Comparison of ENCODE assay signal across 8 cellular contexts in genomic region chrX:15903186-15903681, GRCh38. TPM values are rescaled to one million over a fixed set of nuclear protein-coding genes. Genes with fewer than 3 reads are reported as not detected.
DNase-seq lines count a peak whose midpoint lies in the region; ATAC-seq lines count a peak whose summit lies in the region.

No MANE protein-coding gene starts in this region.

- no peak for ATAC-seq in activated CD4-positive, alpha-beta T cell treated with anti-CD3 and anti-CD28 coated beads for 36 hours
- peak; percentile 97 for ATAC-seq in HG02852 (IDR thresholded peaks at IDR 0.05; ENCODE audit: unreplicated experiment)
- ATAC-seq in aorta (ENCODE audit: low FRiP score): no peak

- H3K4me3 Mint-ChIP-seq in activated CD4-positive, alpha-beta T cell treated with anti-CD3 and anti-CD28 coated beads for 36 hours: no peak overlapping the region

- H3K36me3 Mint-ChIP-seq in activated CD4-positive, alpha-beta T cell treated with anti-CD3 and anti-CD28 coated beads for 36 hours (ENCODE audit: low read depth): peaks cover 2% of the 10 kb centered on the region

- CTCF ChIA-PET in activated CD4-positive, alpha-beta T cell treated with anti-CD3 and anti-CD28 coated beads for 36 hours (lab: Charles Lee): interaction anchor here (0.6 to 1.1 kb wide), 2 partner anchors 9 to 44 kb away, joined by 3 to 5 read pairs; no protein-coding TSS in a partner anchor

- H3K4me1 ChIP-seq in aorta (ENCODE audit: control insufficient read depth in 1 of 2, insufficient read depth in 2 of 2, low read length in 2 of 2): no peaks in the 10 kb centered on the region

- intact Hi-C loops in activated CD4-positive, alpha-beta T cell treated with anti-CD3 and anti-CD28 coated beads for 36 hours (cut with DNase I, micrococcal nuclease): no loop called here
- intact Hi-C loops in head of caudate nucleus (cut with DNase I) (no loop called here), aorta (cut with DNase I) (no loop called here)

- peaks cover 2% of the 10 kb centered on the region for H3K27me3 Mint-ChIP-seq in activated CD4-positive, alpha-beta T cell treated with anti-CD3 and anti-CD28 coated beads for 36 hours

- DNase-seq in activated CD4-positive, alpha-beta T cell treated with anti-CD3 and anti-CD28 coated beads for 36 hours: peak; percentile 9
- DNase-seq in activated CD4-positive, alpha-beta T cell treated with anti-CD3 and anti-CD28 coated beads, Interleukin-2, amount 50 U/mL, for 48 hours: no peak
- DNase-seq in NCI-H510A (lab: John Stamatoyannopoulos, UW) (peak; percentile 5), renal cortical epithelial cell (ENCODE audit: low read depth) (peak; percentile 15), head of caudate nucleus (no peak), anterior cingulate cortex (lab: John Stamatoyannopoulos, UW) (no peak), aorta (no peak)

- no peak overlapping the region for H3K27ac Mint-ChIP-seq in activated CD4-positive, alpha-beta T cell treated with anti-CD3 and anti-CD28 coated beads for 36 hours

- H3K4me1 Mint-ChIP-seq in activated CD4-positive, alpha-beta T cell treated with anti-CD3 and anti-CD28 coated beads for 36 hours: no peaks in the 10 kb centered on the region

- H3K27me3 ChIP-seq in aorta (ENCODE audit: control insufficient read depth in 1 of 2, insufficient read depth in 2 of 2, low read length in 1 of 2): no peaks in the 10 kb centered on the region

- 77 to 80% methylated on average over 5 of the region's 5 CpGs for WGBS in aorta, 2 donors

- H3K4me3 ChIP-seq in aorta (ENCODE audit: low read length in 2 of 2): no peak overlapping the region

- no peak overlapping the region for H3K27ac ChIP-seq in aorta (ENCODE audit: low read depth in 1 of 2, low read length in 2 of 2)

- POLR2A ChIA-PET in activated CD4-positive, alpha-beta T cell treated with anti-CD3 and anti-CD28 coated beads for 36 hours (lab: Charles Lee): no interaction called here

- no peaks in the 10 kb centered on the region for H3K9me3 ChIP-seq in aorta (ENCODE audit: control insufficient read depth, low read length)

- H3K36me3 ChIP-seq in aorta (ENCODE audit: control insufficient read depth in 1 of 2, insufficient read depth in 2 of 2, low read length in 1 of 2): no peaks in the 10 kb centered on the region

- peaks cover 1% of the 10 kb centered on the region for H3K9me3 Mint-ChIP-seq in activated CD4-positive, alpha-beta T cell treated with anti-CD3 and anti-CD28 coated beads for 36 hours (ENCODE audit: low read depth)

RNA-seq across cellular contexts. Expression of gene AP1S2, which starts 48.6 kb away (rescaled TPM):
- total RNA-seq in activated CD4-positive, alpha-beta T cell treated with anti-CD3 and anti-CD28 coated beads for 36 hours: 10 to 100 TPM; 22.3 to 24.5 TPM
- total RNA-seq in renal cortical epithelial cell (65.3 and 78.3 TPM in 2 replicates), aorta (10 to 100 TPM; 49.1 to 55.9 TPM)
- polyA plus RNA-seq in aorta: 10 to 100 TPM; 31.6 to 60.0 TPM

Comparison
In these comparisons a context has a peak if more than half of its experiments do, and no peak if none do; other contexts are left out.
1. DNase-seq: peak in activated CD4-positive, alpha-beta T cell treated with anti-CD3 and anti-CD28 coated beads for 36 hours (single experiment), NCI-H510A (single experiment) and renal cortical epithelial cell (single experiment); none in activated CD4-positive, alpha-beta T cell treated with anti-CD3 and anti-CD28 coated beads, Interleukin-2, amount 50 U/mL, for 48 hours (0 of 2), head of caudate nucleus (0 of 42), anterior cingulate cortex (0 of 58) and aorta (0 of 2).